ENCODE assay signal across 8 cellular contexts in the genomic region with DNA sequence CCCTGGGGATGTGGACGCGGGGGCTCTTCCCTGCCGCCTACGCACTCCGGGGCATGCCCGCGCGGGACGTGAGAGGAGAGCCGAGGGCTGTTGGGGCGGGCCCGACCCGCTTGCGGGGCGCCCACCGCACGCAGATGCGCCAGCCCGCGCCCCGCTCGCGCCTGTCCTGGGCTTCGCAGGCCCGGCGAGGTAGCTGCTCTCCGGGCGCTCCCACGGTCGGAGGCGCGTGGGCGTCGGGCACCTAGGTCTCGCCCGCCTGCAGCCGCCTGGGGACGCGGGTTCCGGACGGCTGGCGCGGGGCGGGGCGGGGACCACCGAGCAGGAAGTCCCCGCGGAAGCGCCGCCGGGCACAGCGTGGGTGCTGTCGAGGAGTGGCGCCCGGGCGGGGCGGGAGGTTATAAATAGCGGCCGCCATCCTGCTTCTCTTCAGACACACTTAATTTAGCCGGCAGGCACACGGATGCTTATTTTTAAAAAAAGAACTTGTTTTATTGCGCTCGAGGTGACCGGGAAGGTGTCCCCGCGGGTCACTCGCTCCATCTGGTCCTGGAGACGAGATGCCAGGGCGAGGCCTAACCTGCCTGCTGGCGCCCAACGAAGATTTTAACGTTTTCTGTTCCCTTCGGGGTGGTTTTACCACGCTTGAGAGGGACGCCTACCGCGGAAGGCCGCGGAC. TPM values are rescaled to one million over a fixed set of nuclear protein-coding genes. Genes with fewer than 3 reads are reported as not detected.
DNase-seq lines count a peak whose midpoint lies in the region; ATAC-seq and TF ChIP-seq lines count a peak whose summit lies in the region.

No MANE protein-coding gene starts in this region.

- DNase-seq in T-cell: peak in 33 of 34 experiments; percentile 16 to 65 (median 43)
- no peak for DNase-seq in cardiac fibroblast (ENCODE audit: low read depth in 2 of 2)
- DNase-seq in naive thymus-derived CD4-positive, alpha-beta T cell: peak; percentile 25 to 66 (median 38)
- no peak for DNase-seq in DMS153 (lab: John Stamatoyannopoulos, UW)
- DNase-seq in putamen (ENCODE audit: low spot score): no peak

- POLR2A ChIA-PET in T-cell (lab: Charles Lee): no interaction called here
- POLR2A ChIA-PET in naive thymus-derived CD4-positive, alpha-beta T cell (lab: Charles Lee): no interaction called here

- peak; percentile 64 for TF ChIP-seq POLR2A in GM18526 (IDR thresholded peaks at IDR 0.05; ENCODE audit: extremely low read depth, insufficient read length)

- no peaks in the 10 kb centered on the region for H3K9me3 ChIP-seq in naive thymus-derived CD4-positive, alpha-beta T cell (ENCODE audit: control insufficient read depth in 2 of 3, low read length in 3 of 3)
- no peaks in the 10 kb centered on the region for H3K9me3 ChIP-seq in thymus (ENCODE audit: control insufficient read depth)

- H3K36me3 ChIP-seq in naive thymus-derived CD4-positive, alpha-beta T cell (ENCODE audit: control insufficient read depth in 2 of 3, insufficient read depth in 3 of 3, low read length in 3 of 3): no peaks in the 10 kb centered on the region
- no peaks in the 10 kb centered on the region for H3K36me3 ChIP-seq in thymus (ENCODE audit: control insufficient read depth, insufficient read depth)

- no peaks in the 10 kb centered on the region for H3K36me3 Mint-ChIP-seq in T-cell
- no peaks in the 10 kb centered on the region for H3K36me3 Mint-ChIP-seq in naive thymus-derived CD4-positive, alpha-beta T cell

- peaks cover 5 to 6% of the 10 kb centered on the region in 2 donors for H3K4me1 ChIP-seq in naive thymus-derived CD4-positive, alpha-beta T cell (ENCODE audit: control insufficient read depth in 2 of 2, insufficient read depth in 2 of 2, low read length in 2 of 2)
- H3K4me1 ChIP-seq in thymus (ENCODE audit: control insufficient read depth, insufficient read depth, low read length): peaks cover 2% of the 10 kb centered on the region

- intact Hi-C loops in naive thymus-derived CD4-positive, alpha-beta T cell (cut with micrococcal nuclease): loop anchor here (2.0 to 10.0 kb wide), 5 partner anchors 97 to 1497 kb away; partner anchors contain the start of gene PSPC1 (in 1 of the 2)

- no peak overlapping the region for H3K27ac Mint-ChIP-seq in T-cell
- H3K27ac Mint-ChIP-seq in naive thymus-derived CD4-positive, alpha-beta T cell: no peak overlapping the region

- H3K4me3 Mint-ChIP-seq in T-cell: peak overlapping the region; percentile 66 to 85 (median 73)
- peak overlapping the region; percentile 69 to 85 (median 80) for H3K4me3 Mint-ChIP-seq in naive thymus-derived CD4-positive, alpha-beta T cell

- H3K27ac ChIP-seq in naive thymus-derived CD4-positive, alpha-beta T cell (ENCODE audit: low read depth, low read length): no peak overlapping the region
- H3K27ac ChIP-seq in thymus (ENCODE audit: low read depth): no peak overlapping the region

- 2% methylated on average over 79 of the region's 79 CpGs for WGBS in thymus

- CTCF ChIA-PET in T-cell (lab: Charles Lee): interaction anchor here (0.7 to 1.0 kb wide), 4 partner anchors 29 to 506 kb away, joined by 3 to 7 read pairs (median 4); no protein-coding TSS in a partner anchor
- CTCF ChIA-PET in naive thymus-derived CD4-positive, alpha-beta T cell (lab: Charles Lee): no interaction called here

- peaks cover 27 to 63% of the 10 kb centered on the region in 2 donors for H3K27me3 Mint-ChIP-seq in T-cell
- H3K27me3 Mint-ChIP-seq in naive thymus-derived CD4-positive, alpha-beta T cell: peaks cover 26 to 76% (median 51%) of the 10 kb centered on the region in 5 donors

- no peak for TF ChIP-seq CTCF in cardiac fibroblast (IDR thresholded peaks at IDR 0.05; ENCODE audit: low read depth, low read length)

- peak; percentile 44 for ATAC-seq in HG02840 (IDR thresholded peaks at IDR 0.05; ENCODE audit: low FRiP score, unreplicated experiment)
- peak; percentile 70 to 74 (median 72) for ATAC-seq in T-cell (replicated peaks in 1 of 4)
- peak; percentile 64 for ATAC-seq in naive thymus-derived CD4-positive, alpha-beta T cell

- H3K4me1 Mint-ChIP-seq in T-cell: peaks cover 17 to 22% (median 18%) of the 10 kb centered on the region in 3 donors
- peaks cover 0 to 22% (median 13%) of the 10 kb centered on the region in 7 donors for H3K4me1 Mint-ChIP-seq in naive thymus-derived CD4-positive, alpha-beta T cell

- H3K4me3 ChIP-seq in cardiac fibroblast (replicated peaks in 1 of 2; ENCODE audit: low read depth in 2 of 2, low read length in 2 of 2) (peak overlapping the region; percentile 44 to 46), thymus (ENCODE audit: low read length) (peak overlapping the region; percentile 39)
- H3K4me3 ChIP-seq in naive thymus-derived CD4-positive, alpha-beta T cell (ENCODE audit: low read length): peak overlapping the region; percentile 43

- no peaks in the 10 kb centered on the region for H3K9me3 Mint-ChIP-seq in T-cell
- peaks cover 0 to 4% (median 0%) of the 10 kb centered on the region in 11 donors for H3K9me3 Mint-ChIP-seq in naive thymus-derived CD4-positive, alpha-beta T cell

- peaks cover 0 to 29% of the 10 kb centered on the region in 2 donors for H3K27me3 ChIP-seq in naive thymus-derived CD4-positive, alpha-beta T cell (ENCODE audit: control insufficient read depth in 2 of 2, insufficient read depth in 2 of 2, low read length in 2 of 2)
- H3K27me3 ChIP-seq in thymus (ENCODE audit: control insufficient read depth, insufficient read depth): peaks cover 46% of the 10 kb centered on the region

RNA-seq across cellular contexts. Expression of gene GJA3, which starts 0.6 kb away (rescaled TPM):
- total RNA-seq in T-cell: under 1 TPM; 0.10 to 0.93 (median 0.42) TPM
- total RNA-seq in naive thymus-derived CD4-positive, alpha-beta T cell: under 1 TPM in 3 of 5 experiments, not detected in 2; 0.05 to 0.17 (median 0.08) TPM
- polyA plus RNA-seq in naive thymus-derived CD4-positive, alpha-beta T cell: under 1 TPM in 1 of 2 donors, not detected in 1; 0.06 TPM
- 0.14 TPM for polyA plus RNA-seq in thymus

RNA-seq across cellular contexts. Expression of gene GJB2, which starts 31.3 kb away (rescaled TPM):
- under 1 TPM in 2 of 5 donors, not detected in 3; 0.10 to 0.15 TPM for total RNA-seq in T-cell
- 1 to 10 TPM in 1 of 5 experiments, under 1 TPM in 2, not detected in 2; 0.13 to 3.6 (median 0.22) TPM for total RNA-seq in naive thymus-derived CD4-positive, alpha-beta T cell
- polyA plus RNA-seq in naive thymus-derived CD4-positive, alpha-beta T cell: not detected
- 38.1 TPM for polyA plus RNA-seq in thymus

Comparison
In these comparisons a context has a peak if more than half of its experiments do, and no peak if none do; other contexts are left out.
1. DNase-seq: peak in T-cell (33 of 34) and naive thymus-derived CD4-positive, alpha-beta T cell (9 of 9); none in cardiac fibroblast (0 of 2), DMS153 (single experiment) and putamen (single experiment).
2. Peak in every context shown above with its lines, with median percentiles within 50 percentile points of each other: ATAC-seq and H3K4me3 ChIP-seq.